1 cellular context compared by ENCODE assay signal in genomic region chr5:179023528-179024189, GRCh38.
A peak's percentile ranks its signal among the peaks of the same experiment; 100 is the strongest.
TF ChIP-seq lines count a peak whose summit lies in the region.

TSS of gene ZNF879 (plus strand) at chr5:179023804. CDS start at chr5:179025005, 1,201 bp downstream.

TF ChIP-seq in HepG2, 621 proteins besides CTCF, POLR2A, EP300 and RAD21 (continued from another document):
- TF ChIP-seq KDM2A (CRISPR knock-in tag; IDR thresholded peaks at IDR 0.05; ENCODE audit: borderline replicate concordance, low read depth) (peak; percentile 80; the same call in 1 of the 2 replicates), TARDBP (CRISPR knock-in tag; IDR thresholded peaks at IDR 0.05) (0 out of 2 replicates have a peak, but pooled peaks have one; percentile 13), SUZ12 (IDR thresholded peaks at IDR 0.05; ENCODE audit: low read depth, low read length) (peak; percentile 60), XRCC5 (optimal IDR thresholded peaks at IDR 0.05; ENCODE audit: low read length) (peak; percentile 33), ZNF562 (CRISPR knock-in tag; IDR thresholded peaks at IDR 0.05; ENCODE audit: borderline replicate concordance) (no peak), SRY (CRISPR knock-in tag; IDR thresholded peaks at IDR 0.05) (peak; percentile 66; the same call in 1 of the 2 replicates), LBX2 (CRISPR knock-in tag; IDR thresholded peaks at IDR 0.05; ENCODE audit: borderline replicate concordance) (peak; percentile 37; the same call in 1 of the 2 replicates), GABPA (IDR thresholded peaks at IDR 0.05; ENCODE audit: low read depth, low read length) (no peak), GABPA (CRISPR knock-in tag; IDR thresholded peaks at IDR 0.05; ENCODE audit: low read depth) (0 out of 2 replicates have a peak, but pooled peaks have one; percentile 10), DZIP1 (CRISPR knock-in tag; IDR thresholded peaks at IDR 0.05) (0 out of 2 replicates have a peak, but pooled peaks have one; percentile 37), BRD4 (CRISPR knock-in tag; IDR thresholded peaks at IDR 0.05) (0 out of 2 replicates have a peak, but pooled peaks have one; percentile 22), LCORL (IDR thresholded peaks at IDR 0.05) (no peak), LCORL (CRISPR knock-in tag; IDR thresholded peaks at IDR 0.05) (no peak)
- TF ChIP-seq, protein P1, sequence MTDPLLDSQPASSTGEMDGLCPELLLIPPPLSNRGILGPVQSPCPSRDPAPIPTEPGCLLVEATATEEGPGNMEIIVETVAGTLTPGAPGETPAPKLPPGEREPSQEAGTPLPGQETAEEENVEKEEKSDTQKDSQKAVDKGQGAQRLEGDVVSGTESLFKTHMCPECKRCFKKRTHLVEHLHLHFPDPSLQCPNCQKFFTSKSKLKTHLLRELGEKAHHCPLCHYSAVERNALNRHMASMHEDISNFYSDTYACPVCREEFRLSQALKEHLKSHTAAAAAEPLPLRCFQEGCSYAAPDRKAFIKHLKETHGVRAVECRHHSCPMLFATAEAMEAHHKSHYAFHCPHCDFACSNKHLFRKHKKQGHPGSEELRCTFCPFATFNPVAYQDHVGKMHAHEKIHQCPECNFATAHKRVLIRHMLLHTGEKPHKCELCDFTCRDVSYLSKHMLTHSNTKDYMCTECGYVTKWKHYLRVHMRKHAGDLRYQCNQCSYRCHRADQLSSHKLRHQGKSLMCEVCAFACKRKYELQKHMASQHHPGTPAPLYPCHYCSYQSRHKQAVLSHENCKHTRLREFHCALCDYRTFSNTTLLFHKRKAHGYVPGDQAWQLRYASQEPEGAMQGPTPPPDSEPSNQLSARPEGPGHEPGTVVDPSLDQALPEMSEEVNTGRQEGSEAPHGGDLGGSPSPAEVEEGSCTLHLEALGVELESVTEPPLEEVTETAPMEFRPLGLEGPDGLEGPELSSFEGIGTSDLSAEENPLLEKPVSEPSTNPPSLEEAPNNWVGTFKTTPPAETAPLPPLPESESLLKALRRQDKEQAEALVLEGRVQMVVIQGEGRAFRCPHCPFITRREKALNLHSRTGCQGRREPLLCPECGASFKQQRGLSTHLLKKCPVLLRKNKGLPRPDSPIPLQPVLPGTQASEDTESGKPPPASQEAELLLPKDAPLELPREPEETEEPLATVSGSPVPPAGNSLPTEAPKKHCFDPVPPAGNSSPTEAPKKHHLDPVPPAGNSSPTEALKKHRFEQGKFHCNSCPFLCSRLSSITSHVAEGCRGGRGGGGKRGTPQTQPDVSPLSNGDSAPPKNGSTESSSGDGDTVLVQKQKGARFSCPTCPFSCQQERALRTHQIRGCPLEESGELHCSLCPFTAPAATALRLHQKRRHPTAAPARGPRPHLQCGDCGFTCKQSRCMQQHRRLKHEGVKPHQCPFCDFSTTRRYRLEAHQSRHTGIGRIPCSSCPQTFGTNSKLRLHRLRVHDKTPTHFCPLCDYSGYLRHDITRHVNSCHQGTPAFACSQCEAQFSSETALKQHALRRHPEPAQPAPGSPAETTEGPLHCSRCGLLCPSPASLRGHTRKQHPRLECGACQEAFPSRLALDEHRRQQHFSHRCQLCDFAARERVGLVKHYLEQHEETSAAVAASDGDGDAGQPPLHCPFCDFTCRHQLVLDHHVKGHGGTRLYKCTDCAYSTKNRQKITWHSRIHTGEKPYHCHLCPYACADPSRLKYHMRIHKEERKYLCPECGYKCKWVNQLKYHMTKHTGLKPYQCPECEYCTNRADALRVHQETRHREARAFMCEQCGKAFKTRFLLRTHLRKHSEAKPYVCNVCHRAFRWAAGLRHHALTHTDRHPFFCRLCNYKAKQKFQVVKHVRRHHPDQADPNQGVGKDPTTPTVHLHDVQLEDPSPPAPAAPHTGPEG (CRISPR knock-in tag; IDR thresholded peaks at IDR 0.05) = 0 out of 2 replicates have a peak, but pooled peaks have one; percentile 39
